ENCODE assay signal across 8 cellular contexts in genomic region chr4:80266902-80267380, GRCh38. TPM values are rescaled to one million over a fixed set of nuclear protein-coding genes. Genes with fewer than 3 reads are reported as not detected.
A peak's percentile ranks its signal among the peaks of the same experiment; 100 is the strongest.
DNase-seq lines count a peak whose midpoint lies in the region; ATAC-seq, FAIRE-seq and TF ChIP-seq lines count a peak whose summit lies in the region.

No MANE protein-coding gene starts in this region.

- H3K36me3 Mint-ChIP-seq in IgD-negative memory B cell, result no peaks in the 10 kb centered on the region
- no peaks in the 10 kb centered on the region for H3K36me3 Mint-ChIP-seq in immature natural killer cell

- H3K4me1 Mint-ChIP-seq in IgD-negative memory B cell (peaks cover 6 to 29% (median 28%) of the 10 kb centered on the region in 3 donors), immature natural killer cell (no peaks in the 10 kb centered on the region)

- ATAC-seq in HG03565 (IDR thresholded peaks at IDR 0.05; ENCODE audit: unreplicated experiment), result no peak

- intact Hi-C loops in ascending aorta (cut with DNase I), result no loop called here

- TF ChIP-seq POLR2A in GM12892 (IDR thresholded peaks at IDR 0.05; ENCODE audit: low read depth, low read length), result no peak

- H3K9ac ChIP-seq in subcutaneous abdominal adipose tissue (ENCODE audit: low read length in 5 of 5), result no peak overlapping the region

- H3K4me3 Mint-ChIP-seq in IgD-negative memory B cell (peak overlapping the region; percentile 72 to 90 (median 82)), immature natural killer cell (peak overlapping the region in 4 of 5 donors; percentile 0 to 70 (median 34))

- peaks cover 66% of the 10 kb centered on the region for H3K27me3 Mint-ChIP-seq in IgD-negative memory B cell
- peaks cover 5 to 35% (median 11%) of the 10 kb centered on the region in 3 donors for H3K27me3 Mint-ChIP-seq in immature natural killer cell (ENCODE audit: low read depth in 3 of 3)

- H3K27ac ChIP-seq in ascending aorta, result no peak overlapping the region
- no peak overlapping the region for H3K27ac ChIP-seq in subcutaneous abdominal adipose tissue (ENCODE audit: low read depth, low read length)

- peaks cover 0 to 13% of the 10 kb centered on the region in 2 donors for H3K4me1 ChIP-seq in ascending aorta
- peaks cover 2 to 20% (median 19%) of the 10 kb centered on the region in 5 donors for H3K4me1 ChIP-seq in subcutaneous abdominal adipose tissue (ENCODE audit: control insufficient read depth in 5 of 5, insufficient read depth in 5 of 5, low read length in 5 of 5)

- H3K9me3 ChIP-seq in ascending aorta (no peaks in the 10 kb centered on the region), subcutaneous abdominal adipose tissue (ENCODE audit: control insufficient read depth in 5 of 5, low read length in 5 of 5) (no peaks in the 10 kb centered on the region)

- DNase-seq in GDM1 (lab: John Stamatoyannopoulos, UW) (peak; percentile 2), ascending aorta (ENCODE audit: low spot score in 2 of 2) (no peak), immature natural killer cell (no peak), NCI-H510A (lab: John Stamatoyannopoulos, UW) (no peak), GM12892 (ENCODE audit: insufficient read length) (no peak)

- TF ChIP-seq CTCF in ascending aorta (IDR thresholded peaks at IDR 0.05), result no peak

- peak overlapping the region in 1 of 3 donors; percentile 14 for H3K27ac Mint-ChIP-seq in IgD-negative memory B cell
- H3K27ac Mint-ChIP-seq in immature natural killer cell, result no peak overlapping the region

- no peak for FAIRE-seq in GM12892 (lab: Jason Lieb, UNC)

- H3K36me3 ChIP-seq in ascending aorta (no peaks in the 10 kb centered on the region), subcutaneous abdominal adipose tissue (ENCODE audit: control insufficient read depth in 5 of 5, insufficient read depth in 5 of 5, low read length in 5 of 5) (no peaks in the 10 kb centered on the region)

- H3K9me3 Mint-ChIP-seq in IgD-negative memory B cell, result no peaks in the 10 kb centered on the region
- no peaks in the 10 kb centered on the region for H3K9me3 Mint-ChIP-seq in immature natural killer cell

- H3K27me3 ChIP-seq in ascending aorta (no peaks in the 10 kb centered on the region), subcutaneous abdominal adipose tissue (ENCODE audit: control insufficient read depth in 5 of 5, insufficient read depth in 4 of 5, low read length in 5 of 5) (peaks cover 43 to 66% (median 55%) of the 10 kb centered on the region in 5 donors)

- H3K4me3 ChIP-seq in ascending aorta (peak overlapping the region; percentile 49 to 55), subcutaneous abdominal adipose tissue (ENCODE audit: low read depth in 1 of 5, low read length in 5 of 5) (peak overlapping the region in 4 of 5 donors; percentile 48 to 64 (median 62))

RNA-seq across cellular contexts. Expression of gene FGF5, which starts 0.5 kb away (rescaled TPM):
- polyA plus RNA-seq in IgD-negative memory B cell, result not detected
- not detected for total RNA-seq in ascending aorta
- polyA plus RNA-seq in immature natural killer cell, result not detected
- polyA plus RNA-seq in GM12892 (2012; ENCODE audit: missing spikeins), result not detected
